In genomic region chr9:19410195-19410503, GRCh38 we compare ENCODE assay signal across 10 cellular contexts. TPM values are rescaled to one million over a fixed set of nuclear protein-coding genes. Genes with fewer than 3 reads are reported as not detected.
DNase-seq lines count a peak whose midpoint lies in the region; ATAC-seq and TF ChIP-seq lines count a peak whose summit lies in the region.
"Had no signal": no experiment of that assay in that cellular context is flagged by ENCODE, and none has a peak within 500 bp of the region (broad histone marks: within the 10 kb centered on the region; RNA-seq: fewer than 3 reads in every experiment).

No MANE protein-coding gene starts in this region.

- H3K9me3 ChIP-seq in iPS-18a (ENCODE audit: control insufficient read depth, low read depth, low read length) (no peaks in the 10 kb centered on the region), testis (no peaks in the 10 kb centered on the region)

- H3K27ac ChIP-seq in iPS-18a (ENCODE audit: low read length) = no peak overlapping the region
- no peak overlapping the region for H3K27ac ChIP-seq in testis

- H3K27me3 ChIP-seq in iPS-18a (ENCODE audit: control insufficient read depth, insufficient read depth, low read length) (peaks cover 12% of the 10 kb centered on the region), testis (no peaks in the 10 kb centered on the region)

- no peaks in the 10 kb centered on the region for H3K9me3 Mint-ChIP-seq in activated T-cell treated with anti-CD3 and anti-CD28 coated beads, Interleukin-2, amount 50 U/mL, for 24 hours
- H3K9me3 Mint-ChIP-seq in activated CD4-positive, alpha-beta memory T cell treated with anti-CD3 and anti-CD28 coated beads, Interleukin-2, amount 10 ng/mL, durations not matched to agents 7 days and 5 days = no peaks in the 10 kb centered on the region
- no peaks in the 10 kb centered on the region for H3K9me3 Mint-ChIP-seq in stimulated activated memory B cell treated with anti-CD40 and anti-IgM and Interleukin-4, amounts not matched to agents 10 μg/mL and 1 μg/mL and 100 μg/mL, for 72 hours

- no peak overlapping the region for H3K27ac Mint-ChIP-seq in activated T-cell treated with anti-CD3 and anti-CD28 coated beads, Interleukin-2, amount 50 U/mL, for 24 hours
- H3K27ac Mint-ChIP-seq in activated CD4-positive, alpha-beta memory T cell treated with anti-CD3 and anti-CD28 coated beads, Interleukin-2, amount 10 ng/mL, durations not matched to agents 7 days and 5 days = no peak overlapping the region
- no peak overlapping the region for H3K27ac Mint-ChIP-seq in stimulated activated memory B cell treated with anti-CD40 and anti-IgM and Interleukin-4, amounts not matched to agents 10 μg/mL and 1 μg/mL and 100 μg/mL, for 72 hours

- CTCF ChIA-PET in activated CD4-positive, alpha-beta memory T cell treated with anti-CD3 and anti-CD28 coated beads, Interleukin-2, amount 10 ng/mL, durations not matched to agents 7 days and 5 days (lab: Charles Lee) = no interaction called here

- no peak for TF ChIP-seq CTCF in testis (IDR thresholded peaks at IDR 0.05)

- no peaks in the 10 kb centered on the region for H3K36me3 ChIP-seq in iPS-18a (ENCODE audit: control insufficient read depth, low read depth, low read length)
- H3K36me3 ChIP-seq in testis (ENCODE audit: low read depth, missing control alignments) = no peaks in the 10 kb centered on the region

- POLR2A ChIA-PET in activated CD4-positive, alpha-beta memory T cell treated with anti-CD3 and anti-CD28 coated beads, Interleukin-2, amount 10 ng/mL, durations not matched to agents 7 days and 5 days (lab: Charles Lee) = interaction anchor here (1.4 to 3.0 kb wide), 2 partner anchors 30 to 34 kb away, joined by 4 to 16 read pairs; partner anchors contain the start of gene RPS6

- no peak overlapping the region for H3K9ac ChIP-seq in iPS-18a (ENCODE audit: low read length)

- intact Hi-C loops in testis (cut with DNase I; ENCODE audit: low total_unique reads) = no loop called here

- H3K4me1 ChIP-seq in iPS-18a (ENCODE audit: control insufficient read depth, low read depth, low read length) (peaks cover 9% of the 10 kb centered on the region), testis (no peaks in the 10 kb centered on the region)

- no peak for DNase-seq in activated T-cell treated with anti-CD3 and anti-CD28 coated beads, Interleukin-2, amount 50 U/mL, for 24 hours
- DNase-seq in activated T-cell treated with anti-CD3 and anti-CD28 coated beads, Interleukin-2, amount 50 U/mL, for 48 hours = no peak
- no peak for DNase-seq in activated CD4-positive, alpha-beta memory T cell treated with anti-CD3 and anti-CD28 coated beads, Interleukin-2, amount 10 ng/mL, durations not matched to agents 7 days and 5 days
- DNase-seq in NCI-H2029 treated with DMSO at 0.1 percent for 48 hours (lab: John Stamatoyannopoulos, UW) = no peak
- DNase-seq in testis = no peak
- no peak for DNase-seq in islet precursor cell
- DNase-seq: central memory CD4-positive, alpha-beta T cell; kidney glomerular epithelial cell had no signal

- H3K36me3 Mint-ChIP-seq in activated T-cell treated with anti-CD3 and anti-CD28 coated beads, Interleukin-2, amount 50 U/mL, for 24 hours (ENCODE audit: low read depth) = peaks cover 3% of the 10 kb centered on the region
- H3K36me3 Mint-ChIP-seq in activated CD4-positive, alpha-beta memory T cell treated with anti-CD3 and anti-CD28 coated beads, Interleukin-2, amount 10 ng/mL, durations not matched to agents 7 days and 5 days (ENCODE audit: low read depth) = no peaks in the 10 kb centered on the region
- H3K36me3 Mint-ChIP-seq in stimulated activated memory B cell treated with anti-CD40 and anti-IgM and Interleukin-4, amounts not matched to agents 10 μg/mL and 1 μg/mL and 100 μg/mL, for 72 hours = no peaks in the 10 kb centered on the region

- peak overlapping the region; percentile 87 for H3K4me3 Mint-ChIP-seq in activated T-cell treated with anti-CD3 and anti-CD28 coated beads, Interleukin-2, amount 50 U/mL, for 24 hours
- H3K4me3 Mint-ChIP-seq in activated CD4-positive, alpha-beta memory T cell treated with anti-CD3 and anti-CD28 coated beads, Interleukin-2, amount 10 ng/mL, durations not matched to agents 7 days and 5 days = peak overlapping the region; percentile 92
- H3K4me3 Mint-ChIP-seq in stimulated activated memory B cell treated with anti-CD40 and anti-IgM and Interleukin-4, amounts not matched to agents 10 μg/mL and 1 μg/mL and 100 μg/mL, for 72 hours = peak overlapping the region; percentile 95

- H3K4me3 ChIP-seq in iPS-18a (ENCODE audit: low read length) (peak overlapping the region; percentile 95), testis (no peak overlapping the region)

- no peak for TF ChIP-seq POLR2A in testis (IDR thresholded peaks at IDR 0.05)

- peaks cover 20% of the 10 kb centered on the region for H3K4me1 Mint-ChIP-seq in activated T-cell treated with anti-CD3 and anti-CD28 coated beads, Interleukin-2, amount 50 U/mL, for 24 hours (ENCODE audit: low read depth)
- peaks cover 16% of the 10 kb centered on the region for H3K4me1 Mint-ChIP-seq in activated CD4-positive, alpha-beta memory T cell treated with anti-CD3 and anti-CD28 coated beads, Interleukin-2, amount 10 ng/mL, durations not matched to agents 7 days and 5 days
- peaks cover 19% of the 10 kb centered on the region for H3K4me1 Mint-ChIP-seq in stimulated activated memory B cell treated with anti-CD40 and anti-IgM and Interleukin-4, amounts not matched to agents 10 μg/mL and 1 μg/mL and 100 μg/mL, for 72 hours

- ATAC-seq in stimulated activated memory B cell treated with anti-CD40 and anti-IgM and Interleukin-4, amounts not matched to agents 10 μg/mL and 1 μg/mL and 100 μg/mL, for 72 hours = no peak

- no peaks in the 10 kb centered on the region for H3K27me3 Mint-ChIP-seq in activated T-cell treated with anti-CD3 and anti-CD28 coated beads, Interleukin-2, amount 50 U/mL, for 24 hours
- peaks cover 8% of the 10 kb centered on the region for H3K27me3 Mint-ChIP-seq in activated CD4-positive, alpha-beta memory T cell treated with anti-CD3 and anti-CD28 coated beads, Interleukin-2, amount 10 ng/mL, durations not matched to agents 7 days and 5 days
- no peaks in the 10 kb centered on the region for H3K27me3 Mint-ChIP-seq in stimulated activated memory B cell treated with anti-CD40 and anti-IgM and Interleukin-4, amounts not matched to agents 10 μg/mL and 1 μg/mL and 100 μg/mL, for 72 hours

- WGBS in testis, 2 donors = 86 to 94% methylated on average over 2 of the region's 2 CpGs

RNA-seq across cellular contexts. Expression of gene ACER2, which starts 1.3 kb away (rescaled TPM):
- total RNA-seq in activated CD4-positive, alpha-beta memory T cell treated with anti-CD3 and anti-CD28 coated beads, Interleukin-2, amount 10 ng/mL, durations not matched to agents 7 days and 5 days = 1 to 10 TPM; 3.2 to 3.3 TPM
- total RNA-seq in testis = 1 to 10 TPM; 4.4 to 5.5 TPM
- polyA plus RNA-seq in testis (ENCODE audit: insufficient read depth, low read depth, low replicate concordance) = 3.8 TPM

RNA-seq across cellular contexts. Expression of gene RPS6, which starts 30.1 kb away (rescaled TPM):
- 1,000 to 10,000 TPM; 2,001 to 2,049 TPM for total RNA-seq in activated CD4-positive, alpha-beta memory T cell treated with anti-CD3 and anti-CD28 coated beads, Interleukin-2, amount 10 ng/mL, durations not matched to agents 7 days and 5 days
- total RNA-seq in testis = 100 to 1,000 TPM; 581 to 654 TPM
- polyA plus RNA-seq in testis (ENCODE audit: insufficient read depth, low read depth, low replicate concordance) = 1,222 TPM
